17 cellular contexts compared by ENCODE assay signal in genomic region chr7:28587211-28587610, GRCh38.
DNase-seq lines count a peak whose midpoint lies in the region; ATAC-seq and TF ChIP-seq lines count a peak whose summit lies in the region.
"Had no signal": no experiment of that assay in that cellular context is flagged by ENCODE, and none has a peak within 500 bp of the region (broad histone marks: within the 10 kb centered on the region; RNA-seq: fewer than 3 reads in every experiment).

No MANE protein-coding gene starts in this region.

- H2BK5ac ChIP-seq in IMR-90 (ENCODE audit: low read depth, low read length, poor library complexity, severe bottlenecking): no peak overlapping the region

- H2AK5ac ChIP-seq in IMR-90 (ENCODE audit: low read depth, low read length): no peak overlapping the region

- H3K9me1 ChIP-seq in IMR-90 (ENCODE audit: insufficient read depth, low read length): no peaks in the 10 kb centered on the region

- dilution Hi-C loops in IMR-90 (cut with HindIII; ENCODE audit: low sequenced_read_pairs, unreplicated experiment): no loop called here

- H3K23ac ChIP-seq in IMR-90 (ENCODE audit: low read depth, low read length): no peak overlapping the region

- H2AK9ac ChIP-seq in IMR-90 (replicated peaks; ENCODE audit: low read depth, low read length, poor library complexity): no peak overlapping the region

- no peak for TF ChIP-seq RAD21 in IMR-90 (IDR thresholded peaks at IDR 0.05; ENCODE audit: low read length)

- no peaks in the 10 kb centered on the region for H3K9me2 ChIP-seq in DOHH2 (replicated peaks; ENCODE audit: control insufficient read depth, low read length)
- no peaks in the 10 kb centered on the region for H3K9me2 ChIP-seq in MM.1S (replicated peaks; ENCODE audit: insufficient read depth, low read length)

- no peak for ATAC-seq in IMR-90 (ENCODE audit: low read depth)
- ATAC-seq in effector memory CD8-positive, alpha-beta T cell (replicated peaks): no peak
- ATAC-seq: left lobe of liver, sciatic nerve, SK-N-SH treated with all-trans-retinoic acid at 6 μM for 48 hours had no signal

- in situ Hi-C loops in IMR-90 (cut with MboI; ENCODE audit: low sequenced_read_pairs) (no loop called here), astrocyte of the spinal cord (cut with HindIII; ENCODE audit: low sequenced_read_pairs) (no loop called here)

- no peak overlapping the region for H3K18ac ChIP-seq in IMR-90 (ENCODE audit: low read depth, low read length)

- H3K27ac ChIP-seq in DOHH2 (ENCODE audit: low read depth, low read length): no peak overlapping the region
- no peak overlapping the region for H3K27ac ChIP-seq in IMR-90 (ENCODE audit: insufficient read depth, low read length)
- H3K27ac ChIP-seq in MM.1S (ENCODE audit: low read length): no peak overlapping the region
- H3K27ac ChIP-seq: KMS-11 had no signal

- DNase-seq in IMR-90 (peak; percentile 31), astrocyte of the spinal cord (ENCODE audit: low read depth, low spot score) (peak; percentile 30), kidney tubule cell (ENCODE audit: low spot score) (peak; percentile 61), MM.1S (no peak), NCI-H1436 treated with DMSO at 0.1 percent for 48 hours (lab: John Stamatoyannopoulos, UW) (no peak)
- DNase-seq in effector memory CD8-positive, alpha-beta T cell: no peak
- DNase-seq: activated CD4-positive, alpha-beta T cell treated with anti-CD3 and anti-CD28 coated beads, Interleukin-2, amount 10 ng/mL, durations not matched to agents 7 days and 5 days; activated naive CD4-positive, alpha-beta T cell treated with anti-CD3 and anti-CD28 coated beads for 36 hours; activated T-cell treated with anti-CD3 and anti-CD28 coated beads for 4 hours; hippocampal formation; NCI-H1436; NCI-H446 had no signal

- H4K91ac ChIP-seq in IMR-90 (ENCODE audit: insufficient read depth, low read depth, low read length): no peak overlapping the region

- H3K9ac ChIP-seq in IMR-90 (ENCODE audit: low read depth, low read length): no peak overlapping the region
- no peak overlapping the region for H3K9ac ChIP-seq in MM.1S (ENCODE audit: low read length)
- H3K9ac ChIP-seq: KMS-11 had no signal

- no peak overlapping the region for H4K8ac ChIP-seq in IMR-90 (ENCODE audit: low read depth in 2 of 2, low read length in 2 of 2)

- no peaks in the 10 kb centered on the region for H3F3A ChIP-seq in DOHH2 (ENCODE audit: control insufficient read depth, insufficient read depth)
- no peaks in the 10 kb centered on the region for H3F3A ChIP-seq in MM.1S (ENCODE audit: insufficient read depth, low read length)

- intact Hi-C loops in IMR-90 (cut with micrococcal nuclease): no loop called here

- H3K14ac ChIP-seq in IMR-90 (replicated peaks; ENCODE audit: low read depth, low read length): no peak overlapping the region

- CTCF ChIA-PET in IMR-90 (lab: Yijun Ruan, JAX): no interaction called here

- H3K9me3 Mint-ChIP-seq in effector memory CD8-positive, alpha-beta T cell: no peaks in the 10 kb centered on the region
- H3K9me3 Mint-ChIP-seq: activated CD4-positive, alpha-beta T cell treated with anti-CD3 and anti-CD28 coated beads, Interleukin-2, amount 10 ng/mL, durations not matched to agents 7 days and 5 days; activated naive CD4-positive, alpha-beta T cell treated with anti-CD3 and anti-CD28 coated beads for 36 hours had no signal

- H4K5ac ChIP-seq in IMR-90 (ENCODE audit: low read depth, low read length): no peak overlapping the region

- no peaks in the 10 kb centered on the region for H3K9me3 ChIP-seq in DOHH2 (ENCODE audit: control insufficient read depth, insufficient read depth, low read length)
- no peaks in the 10 kb centered on the region for H3K9me3 ChIP-seq in IMR-90 (ENCODE audit: control insufficient read depth, insufficient read depth, low read length)
- no peaks in the 10 kb centered on the region for H3K9me3 ChIP-seq in MM.1S (replicated peaks; ENCODE audit: insufficient read depth, low read length)

- H3K36me3 ChIP-seq in DOHH2 (ENCODE audit: control insufficient read depth, low read length): no peaks in the 10 kb centered on the region; the same call in 1 of the 2 replicates
- H3K36me3 ChIP-seq in IMR-90 (ENCODE audit: control insufficient read depth, insufficient read depth, low read length): no peaks in the 10 kb centered on the region
- no peaks in the 10 kb centered on the region for H3K36me3 ChIP-seq in MM.1S (replicated peaks; ENCODE audit: insufficient read depth, low read length)

- no peak overlapping the region for H2BK120ac ChIP-seq in IMR-90 (ENCODE audit: low read depth, low read length)

- no peak overlapping the region for H2BK20ac ChIP-seq in IMR-90 (ENCODE audit: low read depth, low read length)

- H3K27me3 ChIP-seq in DOHH2 (ENCODE audit: control insufficient read depth, low read length): no peaks in the 10 kb centered on the region
- H3K27me3 ChIP-seq in IMR-90 (ENCODE audit: control insufficient read depth, insufficient read depth, low read length): no peaks in the 10 kb centered on the region
- no peaks in the 10 kb centered on the region for H3K27me3 ChIP-seq in MM.1S (replicated peaks; ENCODE audit: insufficient read depth, low read length)

- H3K27ac Mint-ChIP-seq in effector memory CD8-positive, alpha-beta T cell: no peak overlapping the region
- H3K27ac Mint-ChIP-seq: activated CD4-positive, alpha-beta T cell treated with anti-CD3 and anti-CD28 coated beads, Interleukin-2, amount 10 ng/mL, durations not matched to agents 7 days and 5 days; activated naive CD4-positive, alpha-beta T cell treated with anti-CD3 and anti-CD28 coated beads for 36 hours had no signal

- TF ChIP-seq POLR2A in IMR-90 (IDR thresholded peaks at IDR 0.05; ENCODE audit: low read depth, low read length): no peak

- H3K79me1 ChIP-seq in IMR-90 (ENCODE audit: low read depth in 1 of 2, low read length in 2 of 2): no peaks in the 10 kb centered on the region

- BruUV-seq in IMR-90 (replicated peaks; lab: Mats Ljungman, UMichigan): no TSS peak

- no peaks in the 10 kb centered on the region for H3K4me1 Mint-ChIP-seq in effector memory CD8-positive, alpha-beta T cell (ENCODE audit: low read depth in 2 of 2)

- no peak overlapping the region for H2BK15ac ChIP-seq in IMR-90 (ENCODE audit: low read depth, low read length)

- H3K56ac ChIP-seq in IMR-90 (ENCODE audit: extremely low read depth, insufficient read depth, low read length): no peak overlapping the region

- TF ChIP-seq CTCF in DOHH2 (IDR thresholded peaks at IDR 0.05; ENCODE audit: low read depth, low read length, poor library complexity, severe bottlenecking) (no peak), IMR-90 (conservative IDR thresholded peaks at IDR 0.05; ENCODE audit: low read depth, low read length) (no peak), astrocyte of the spinal cord (IDR thresholded peaks at IDR 0.05; ENCODE audit: low read depth, low read length) (no peak), MM.1S (IDR thresholded peaks at IDR 0.05; ENCODE audit: low read length) (no peak)

- POLR2A ChIA-PET in IMR-90 (lab: Charles Lee; ENCODE audit: unreplicated experiment): no interaction called here

- H3K79me2 ChIP-seq in DOHH2 (ENCODE audit: control insufficient read depth, low read length): peaks cover 17% of the 10 kb centered on the region; the same call in 1 of the 2 replicates
- no peaks in the 10 kb centered on the region for H3K79me2 ChIP-seq in MM.1S (ENCODE audit: low read length)

- H3K4ac ChIP-seq in IMR-90 (ENCODE audit: low read depth, low read length): no peak overlapping the region

- no peaks in the 10 kb centered on the region for H3K36me3 Mint-ChIP-seq in effector memory CD8-positive, alpha-beta T cell (ENCODE audit: insufficient read depth)

- H3K4me1 ChIP-seq in DOHH2 (ENCODE audit: control insufficient read depth, low read length) (peaks cover 28% of the 10 kb centered on the region), IMR-90 (ENCODE audit: control insufficient read depth, insufficient read depth, low read length) (no peaks in the 10 kb centered on the region), MM.1S (ENCODE audit: low read length) (no peaks in the 10 kb centered on the region)

- H3K4me3 ChIP-seq in DOHH2 (ENCODE audit: low read length): no peak overlapping the region
- H3K4me3 ChIP-seq in IMR-90 (ENCODE audit: insufficient read depth, low read depth, low read length): no peak overlapping the region
- no peak overlapping the region for H3K4me3 ChIP-seq in astrocyte of the spinal cord (ENCODE audit: low read depth, low read length)
- no peak overlapping the region for H3K4me3 ChIP-seq in MM.1S (ENCODE audit: low read length)

- WGBS in IMR-90 (ENCODE audit: extremely low coverage in 2 of 2, insufficient read length in 1 of 2), 2 experiments: no CpG with 5 or more reads among the region's 3 CpGs

- H2AFZ ChIP-seq in IMR-90 (replicated peaks; ENCODE audit: low read length, poor library complexity) (no peak overlapping the region), MM.1S (ENCODE audit: low read length) (no peak overlapping the region)

- peak overlapping the region; percentile 10; the same call in 1 of the 2 replicates for H3K4me2 ChIP-seq in DOHH2 (ENCODE audit: low read length)
- H3K4me2 ChIP-seq in IMR-90 (ENCODE audit: low read depth, low read length): no peak overlapping the region
- no peak overlapping the region for H3K4me2 ChIP-seq in MM.1S (ENCODE audit: low read depth, low read length)
- H3K4me2 ChIP-seq: KMS-11 had no signal

- H3K4me3 Mint-ChIP-seq in effector memory CD8-positive, alpha-beta T cell: no peak overlapping the region
- H3K4me3 Mint-ChIP-seq: activated CD4-positive, alpha-beta T cell treated with anti-CD3 and anti-CD28 coated beads, Interleukin-2, amount 10 ng/mL, durations not matched to agents 7 days and 5 days; activated naive CD4-positive, alpha-beta T cell treated with anti-CD3 and anti-CD28 coated beads for 36 hours had no signal

- H4K20me1 ChIP-seq in DOHH2 (ENCODE audit: control insufficient read depth, insufficient read depth, low read depth, low read length) (no peaks in the 10 kb centered on the region), IMR-90 (ENCODE audit: insufficient read depth, low read length) (no peaks in the 10 kb centered on the region), MM.1S (ENCODE audit: insufficient read depth, low read length) (no peaks in the 10 kb centered on the region)

- H3K27me3 Mint-ChIP-seq in effector memory CD8-positive, alpha-beta T cell: peaks cover 32 to 43% of the 10 kb centered on the region in 2 donors

TF ChIP-seq in IMR-90, 13 proteins besides CTCF, POLR2A, EP300 and RAD21 (continues in another document):
- TF ChIP-seq CEBPB (IDR thresholded peaks at IDR 0.05; ENCODE audit: low read depth, low read length) (no peak), RFX5 (IDR thresholded peaks at IDR 0.05; ENCODE audit: low read depth, low read length) (no peak)
- TF ChIP-seq, protein P1, sequence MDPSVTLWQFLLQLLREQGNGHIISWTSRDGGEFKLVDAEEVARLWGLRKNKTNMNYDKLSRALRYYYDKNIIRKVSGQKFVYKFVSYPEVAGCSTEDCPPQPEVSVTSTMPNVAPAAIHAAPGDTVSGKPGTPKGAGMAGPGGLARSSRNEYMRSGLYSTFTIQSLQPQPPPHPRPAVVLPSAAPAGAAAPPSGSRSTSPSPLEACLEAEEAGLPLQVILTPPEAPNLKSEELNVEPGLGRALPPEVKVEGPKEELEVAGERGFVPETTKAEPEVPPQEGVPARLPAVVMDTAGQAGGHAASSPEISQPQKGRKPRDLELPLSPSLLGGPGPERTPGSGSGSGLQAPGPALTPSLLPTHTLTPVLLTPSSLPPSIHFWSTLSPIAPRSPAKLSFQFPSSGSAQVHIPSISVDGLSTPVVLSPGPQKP (IDR thresholded peaks at IDR 0.05; ENCODE audit: borderline replicate concordance, low read depth, low read length): no peak

Comparison
In these comparisons a context has a peak if more than half of its experiments do, and no peak if none do; other contexts are left out.
1. DNase-seq: peak in IMR-90 (single experiment), astrocyte of the spinal cord (single experiment) and kidney tubule cell (single experiment); none in MM.1S (single experiment), NCI-H1436 treated with DMSO at 0.1 percent for 48 hours (single experiment) and effector memory CD8-positive, alpha-beta T cell (0 of 3).